Comparison of ENCODE assay signal across 8 cellular contexts in genomic region chr7:140924019-140924820, GRCh38. TPM values are rescaled to one million over a fixed set of nuclear protein-coding genes. Genes with fewer than 3 reads are reported as not detected.
A peak's percentile ranks its signal among the peaks of the same experiment; 100 is the strongest.
DNase-seq lines count a peak whose midpoint lies in the region; ATAC-seq and TF ChIP-seq lines count a peak whose summit lies in the region.

No MANE protein-coding gene starts in this region.

- TF ChIP-seq CTCF in Calu3 (IDR thresholded peaks at IDR 0.05; ENCODE audit: unreplicated experiment) (peak; percentile 53), HL-60 (IDR thresholded peaks at IDR 0.05; ENCODE audit: insufficient read depth, low read length) (no peak), OCI-LY3 (IDR thresholded peaks at IDR 0.05; ENCODE audit: low read depth, low read length) (peak; percentile 56)

- H3K36me3 Mint-ChIP-seq in Calu3 (ENCODE audit: insufficient read depth, unreplicated experiment): no peaks in the 10 kb centered on the region

- H4K20me1 ChIP-seq in OCI-LY3 (ENCODE audit: insufficient read depth, low read length): peaks cover 34% of the 10 kb centered on the region

- peak overlapping the region; percentile 97 for H3K4me2 ChIP-seq in OCI-LY3 (ENCODE audit: low read length)

- H3K27me3 ChIP-seq in HL-60 (ENCODE audit: insufficient read depth, poor library complexity, severe bottlenecking) (no peaks in the 10 kb centered on the region), OCI-LY3 (ENCODE audit: low read depth, low read length) (no peaks in the 10 kb centered on the region)

- H3K4me3 ChIP-seq in HL-60 (replicated peaks; ENCODE audit: insufficient read depth, low read length): peak overlapping the region; percentile 74
- H3K4me3 ChIP-seq in OCI-LY3 (ENCODE audit: low read length): peak overlapping the region; percentile 94

- H3K27ac Mint-ChIP-seq in Calu3 (ENCODE audit: unreplicated experiment): no peak overlapping the region

- H3K4me1 ChIP-seq in OCI-LY3 (ENCODE audit: low read length): peaks cover 29% of the 10 kb centered on the region

- H3K27ac ChIP-seq in HL-60 (replicated peaks): peak overlapping the region; percentile 80
- peak overlapping the region; percentile 77 for H3K27ac ChIP-seq in OCI-LY3 (ENCODE audit: low read length)

- H3K9me3 Mint-ChIP-seq in Calu3 (ENCODE audit: low read depth, unreplicated experiment): no peaks in the 10 kb centered on the region

- H3K79me2 ChIP-seq in OCI-LY3 (ENCODE audit: low read length): peaks cover 53% of the 10 kb centered on the region

- no peaks in the 10 kb centered on the region for H3K27me3 Mint-ChIP-seq in Calu3 (ENCODE audit: unreplicated experiment)

- peak overlapping the region; percentile 96 for H3K9ac ChIP-seq in OCI-LY3 (ENCODE audit: low read length)

- peak overlapping the region; percentile 82 for H2AFZ ChIP-seq in OCI-LY3 (ENCODE audit: low read depth, low read length)

- H3K4me3 Mint-ChIP-seq in Calu3 (ENCODE audit: low read depth, unreplicated experiment): no peak overlapping the region

- ATAC-seq in GM19467 (IDR thresholded peaks at IDR 0.05; ENCODE audit: unreplicated experiment) (peak; percentile 78), esophagus mucosa (peak; percentile 84)

- H3K4me1 Mint-ChIP-seq in Calu3 (ENCODE audit: low read depth, unreplicated experiment): no peaks in the 10 kb centered on the region

- peak; percentile 74 for DNase-seq in Calu3
- peak in 1 of 2 experiments; percentile 63 for DNase-seq in HL-60 (ENCODE audit: low read depth in 1 of 2, low spot score in 1 of 2)
- peak; percentile 52 for DNase-seq in activated T-cell treated with anti-CD3 and anti-CD28 coated beads for 48 hours (ENCODE audit: low read depth)
- peak; percentile 80 for DNase-seq in myocyte (ENCODE audit: low read depth)
- peak; percentile 50 to 64 for DNase-seq in stimulated activated CD8-positive, alpha-beta memory T cell treated with anti-CD3 and anti-CD28 coated beads, Interleukin-7, amount 100 ng/mL, for 4 hours (ENCODE audit: low read depth in 2 of 2)

- H3K9me3 ChIP-seq in OCI-LY3 (ENCODE audit: insufficient read depth, low read length): no peaks in the 10 kb centered on the region

- CTCF ChIA-PET in Calu3 (lab: Charles Lee): interaction anchor here (0.6 to 1.2 kb wide), 3 partner anchors 48 to 251 kb away, joined by 3 to 10 read pairs (median 3); no protein-coding TSS in a partner anchor

- BruUV-seq in Calu3 (replicated peaks; lab: Mats Ljungman, UMichigan): no TSS peak

- intact Hi-C loops in Calu3 (cut with micrococcal nuclease; ENCODE audit: unreplicated experiment): loop anchor here (5.0 to 10.0 kb wide), 2 partner anchors 112 to 229 kb away; partner anchors contain the start of gene NDUFB2

- no peaks in the 10 kb centered on the region for H3K36me3 ChIP-seq in OCI-LY3 (replicated peaks; ENCODE audit: low read depth, low read length)

RNA-seq across cellular contexts. Expression of gene BRAF, which starts 0.5 kb away (rescaled TPM):
- total RNA-seq in Calu3 (2022): 31.3 and 33.3 TPM in 2 replicates
- 16.9 TPM for total RNA-seq in esophagus mucosa
- total RNA-seq in myocyte: 16.8 and 18.1 TPM in 2 replicates
- polyA plus RNA-seq in myocyte (2012): 8.4 TPM
